Comparison of ENCODE assay signal across 35 cellular contexts in the genomic region with DNA sequence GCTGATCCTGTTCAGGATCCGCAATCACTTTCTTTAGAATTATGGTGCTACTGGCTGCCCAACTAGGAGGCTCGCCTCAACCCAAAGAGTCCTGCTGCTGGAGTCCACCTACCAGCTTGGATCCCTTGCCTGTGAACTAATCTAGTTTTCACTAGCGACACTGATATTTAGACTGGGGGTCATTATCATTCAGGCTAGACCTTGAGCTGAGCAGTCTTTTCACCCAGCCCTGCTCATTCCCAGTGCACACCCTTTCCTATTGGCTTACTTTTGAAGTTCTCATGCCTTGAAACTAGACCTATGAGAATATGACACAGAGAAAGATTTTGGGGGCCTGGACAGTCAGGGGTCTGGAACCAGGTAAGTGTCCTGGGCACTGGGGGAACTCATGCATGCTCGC.
"Had no signal": no experiment of that assay in that cellular context is flagged by ENCODE, and none has a peak within 500 bp of the region (broad histone marks: within the 10 kb centered on the region; RNA-seq: fewer than 3 reads in every experiment).

No MANE protein-coding gene starts in this region.

- H3K4me3 ChIP-seq: MG63 had no signal

- H3K27me3 ChIP-seq: MG63 had no signal

- H3K36me3 ChIP-seq: MG63 had no signal

- DNase-seq: Karpas-422, Kasumi-1, MG63, MM.1S, MV-4-11, NCI-H1048, NCI-H1092, NCI-H1092 treated with DMSO at 0.1 percent for 48 hours, NCI-H1105, NCI-H1105 treated with DMSO at 0.1 percent for 48 hours, NCI-H1417, NCI-H1417 treated with DMSO at 0.1 percent for 48 hours, NCI-H1436, NCI-H1436 treated with DMSO at 0.1 percent for 48 hours, NCI-H146, NCI-H1694, NCI-H1694 treated with DMSO at 0.1 percent for 48 hours, NCI-H187, NCI-H187 treated with DMSO at 0.1 percent for 48 hours, NCI-H1930, NCI-H2029, NCI-H2029 treated with DMSO at 0.1 percent for 48 hours, NCI-H2081, NCI-H2081 treated with DMSO at 0.1 percent for 48 hours, NCI-H2107, NCI-H2171, NCI-H2171 treated with DMSO at 0.1 percent for 48 hours, NCI-H2227 treated with DMSO at 0.1 percent for 48 hours, NCI-H226, NCI-H345, NCI-H446, NCI-H446 treated with DMSO at 0.1 percent for 48 hours, NCI-H510A, NCI-H510A treated with DMSO at 0.1 percent for 48 hours had no signal

- H3K4me2 ChIP-seq: KMS-11 had no signal

- H3K9ac ChIP-seq: KMS-11 had no signal

- H3K27ac ChIP-seq: KMS-11 had no signal

- H3K9me3 ChIP-seq: MG63 had no signal
